Comparison of ENCODE assay signal across 16 cellular contexts in genomic region chr14:68660495-68660894, GRCh38.
A peak's percentile ranks its signal among the peaks of the same experiment; 100 is the strongest.
DNase-seq lines count a peak whose midpoint lies in the region; ATAC-seq and TF ChIP-seq lines count a peak whose summit lies in the region.
"Had no signal": no experiment of that assay in that cellular context is flagged by ENCODE, and none has a peak within 500 bp of the region (broad histone marks: within the 10 kb centered on the region; RNA-seq: fewer than 3 reads in every experiment).

No MANE protein-coding gene starts in this region.

- H3K9ac ChIP-seq in smooth muscle cell (ENCODE audit: low read depth): no peak overlapping the region

- no peaks in the 10 kb centered on the region for H4K20me1 ChIP-seq in smooth muscle cell (ENCODE audit: low read depth)

- H3K27ac ChIP-seq in right atrium auricular region: no peak overlapping the region
- H3K27ac ChIP-seq in smooth muscle cell (ENCODE audit: low read depth): peak overlapping the region; percentile 59
- no peak overlapping the region for H3K27ac ChIP-seq in brain microvascular endothelial cell

- in situ Hi-C loops in brain microvascular endothelial cell (cut with HindIII; ENCODE audit: low pct_ligation_motif_present, low sequenced_read_pairs): no loop called here

- H3K4me1 ChIP-seq in right atrium auricular region: peaks cover 0 to 38% of the 10 kb centered on the region in 2 donors
- H3K4me1 ChIP-seq in smooth muscle cell (ENCODE audit: low read depth): peaks cover 20% of the 10 kb centered on the region

- H3K4me3 ChIP-seq in right atrium auricular region: no peak overlapping the region
- H3K4me3 ChIP-seq in smooth muscle cell: no peak overlapping the region
- H3K4me3 ChIP-seq in brain microvascular endothelial cell (ENCODE audit: low read depth, low read length): no peak overlapping the region

- H3K79me2 ChIP-seq in smooth muscle cell (ENCODE audit: low read depth): no peaks in the 10 kb centered on the region

- H3K36me3 ChIP-seq in right atrium auricular region (no peaks in the 10 kb centered on the region), smooth muscle cell (ENCODE audit: low read depth) (no peaks in the 10 kb centered on the region), brain microvascular endothelial cell (replicated peaks) (no peaks in the 10 kb centered on the region)

- H3K9me3 ChIP-seq in right atrium auricular region (no peaks in the 10 kb centered on the region), smooth muscle cell (replicated peaks; ENCODE audit: low read depth) (no peaks in the 10 kb centered on the region)

- no peaks in the 10 kb centered on the region for H3K27me3 ChIP-seq in right atrium auricular region
- no peaks in the 10 kb centered on the region for H3K27me3 ChIP-seq in smooth muscle cell (ENCODE audit: low read depth)
- H3K27me3 ChIP-seq in brain microvascular endothelial cell (replicated peaks): no peaks in the 10 kb centered on the region

- 96% methylated on average over 6 of the region's 6 CpGs for WGBS in smooth muscle cell (ENCODE audit: low lambda C conversion rate)

- peaks cover 28% of the 10 kb centered on the region for H3F3A ChIP-seq in smooth muscle cell (ENCODE audit: low read depth)

- no peak overlapping the region for H3K4me2 ChIP-seq in smooth muscle cell

- ATAC-seq in Right ventricle myocardium superior (ENCODE audit: poor library complexity) (no peak), GM18517 (IDR thresholded peaks at IDR 0.05; ENCODE audit: unreplicated experiment) (no peak)
- ATAC-seq: CD8-positive, alpha-beta T cell; HepG2; PC-3 had no signal

- no peak overlapping the region for H2AFZ ChIP-seq in smooth muscle cell (ENCODE audit: low read depth)

- DNase-seq in right atrium auricular region (ENCODE audit: low spot score) (peak; percentile 52), Right ventricle myocardium superior (no peak), islet precursor cell (peak; percentile 19), smooth muscle cell (lab: John Stamatoyannopoulos, UW; ENCODE audit: unreplicated experiment) (no peak), brain microvascular endothelial cell (no peak), T1000 (lab: John Stamatoyannopoulos, UW) (no peak), NCI-H2171 treated with DMSO at 0.1 percent for 48 hours (lab: John Stamatoyannopoulos, UW) (no peak)
- DNase-seq: Karpas-422, MM.1S, NCI-H1105 treated with DMSO at 0.1 percent for 48 hours, NCI-H187, NCI-H446, PC-3 had no signal

- intact Hi-C loops in Right ventricle myocardium superior (cut with DNase I): no loop called here

- TF ChIP-seq CTCF in right atrium auricular region (IDR thresholded peaks at IDR 0.05): no peak
- TF ChIP-seq CTCF in smooth muscle cell (IDR thresholded peaks at IDR 0.05; ENCODE audit: borderline replicate concordance, insufficient read depth, poor library complexity, severe bottlenecking): no peak
- no peak for TF ChIP-seq CTCF in brain microvascular endothelial cell (IDR thresholded peaks at IDR 0.05; ENCODE audit: low read depth, low read length, missing control alignments)

Comparison
In these comparisons a context has a peak if more than half of its experiments do, and no peak if none do; other contexts are left out.
1. DNase-seq: peak in right atrium auricular region (single experiment) and islet precursor cell (single experiment); none in Right ventricle myocardium superior (single experiment), smooth muscle cell (single experiment), brain microvascular endothelial cell (single experiment), T1000 (single experiment) and NCI-H2171 treated with DMSO at 0.1 percent for 48 hours (single experiment).